Comparison of ENCODE assay signal across 25 cellular contexts in the genomic region with DNA sequence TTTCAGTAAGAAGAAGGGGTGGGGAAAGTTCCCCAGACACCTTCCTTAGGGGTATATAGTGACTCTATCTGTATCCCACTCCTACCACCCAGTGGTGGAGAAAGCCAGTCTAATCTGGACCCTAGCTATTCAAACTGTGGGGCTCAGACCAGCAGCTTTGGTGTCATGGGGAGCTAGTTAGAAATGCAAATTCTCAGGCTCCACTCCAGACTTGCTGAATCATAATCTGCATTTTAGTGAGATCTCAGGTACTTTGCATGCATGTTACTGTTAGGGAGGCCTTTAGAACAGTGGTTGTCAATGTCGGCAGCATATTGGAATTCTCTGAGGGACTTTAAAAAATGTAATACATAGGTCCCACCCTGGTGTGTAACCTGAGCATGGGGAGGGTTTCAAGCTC. TPM values are rescaled to one million over a fixed set of nuclear protein-coding genes. Genes with fewer than 3 reads are reported as not detected.
DNase-seq lines count a peak whose midpoint lies in the region; ATAC-seq, FAIRE-seq and TF ChIP-seq lines count a peak whose summit lies in the region.
"Had no signal": no experiment of that assay in that cellular context is flagged by ENCODE, and none has a peak within 500 bp of the region (broad histone marks: within the 10 kb centered on the region; RNA-seq: fewer than 3 reads in every experiment).

No MANE protein-coding gene starts in this region.

- peak; percentile 50 for FAIRE-seq in GM12892 (lab: Jason Lieb, UNC)
- FAIRE-seq: bronchial epithelial cell, frontal cortex had no signal

- no peak for TF ChIP-seq POLR2A in GM12892 (IDR thresholded peaks at IDR 0.05; ENCODE audit: low read depth, low read length)

- intact Hi-C loops in posterior vena cava (cut with DNase I) = no loop called here

- ATAC-seq in HG02610 (IDR thresholded peaks at IDR 0.05; ENCODE audit: unreplicated experiment) = peak; percentile 48
- no peak for ATAC-seq in GM19328 (IDR thresholded peaks at IDR 0.05; ENCODE audit: unreplicated experiment)
- ATAC-seq in GM18511 (IDR thresholded peaks at IDR 0.05; ENCODE audit: unreplicated experiment) = no peak
- ATAC-seq: naive thymus-derived CD8-positive, alpha-beta T cell; Right ventricle myocardium inferior had no signal

- no peak for DNase-seq in GM12892 (ENCODE audit: insufficient read length)
- peak; percentile 63 for DNase-seq in NCI-H526 treated with DMSO at 0.1 percent for 48 hours (lab: John Stamatoyannopoulos, UW)
- peak; percentile 4 for DNase-seq in posterior vena cava (ENCODE audit: low spot score)
- no peak for DNase-seq in NCI-H446 (lab: John Stamatoyannopoulos, UW)
- DNase-seq in NCI-H1694 (lab: John Stamatoyannopoulos, UW) = no peak
- DNase-seq: ACHN; activated CD4-positive, alpha-beta T cell treated with anti-CD3 and anti-CD28 coated beads, Interleukin-2, amount 50 U/mL, for 1 hour; activated naive CD4-positive, alpha-beta T cell treated with anti-CD3 and anti-CD28 coated beads, Interleukin-2, amount 50 U/mL, for 16 hours; esophagus squamous epithelium; H7; hippocampal formation; left ventricle myocardium inferior; MG63; naive thymus-derived CD8-positive, alpha-beta T cell; NCI-H748 treated with DMSO at 0.1 percent for 48 hours; stimulated activated CD4-positive, alpha-beta T cell treated with anti-CD3 and anti-CD28 coated beads, Interleukin-2, amount 100 ng/mL, for 48 hours; stimulated activated naive CD4-positive, alpha-beta T cell; T-helper 9 cell; uterus had no signal

RNA-seq across cellular contexts. Expression of a gene that starts 12.1 kb away (rescaled TPM):
- 71.5 TPM for polyA plus RNA-seq in GM12892 (2012; ENCODE audit: missing spikeins)
- total RNA-seq in posterior vena cava = 10 to 100 TPM; 23.4 to 41.6 TPM

RNA-seq across cellular contexts. Expression of a gene that starts 17.0 kb away (rescaled TPM):
- polyA plus RNA-seq in GM12892 (2012; ENCODE audit: missing spikeins) = 41.2 TPM
- 10 to 100 TPM; 70.6 to 72.4 TPM for total RNA-seq in posterior vena cava

Comparison
In these comparisons a context has a peak if more than half of its experiments do, and no peak if none do; other contexts are left out.
1. DNase-seq: peak in NCI-H526 treated with DMSO at 0.1 percent for 48 hours (single experiment) and posterior vena cava (single experiment); none in GM12892 (single experiment), NCI-H446 (0 of 2) and NCI-H1694 (single experiment).